In genomic region chr18:49230331-49230730, GRCh38 we compare ENCODE assay signal across 23 cellular contexts.
DNase-seq lines count a peak whose midpoint lies in the region; ATAC-seq and TF ChIP-seq lines count a peak whose summit lies in the region.
"Had no signal": no experiment of that assay in that cellular context is flagged by ENCODE, and none has a peak within 500 bp of the region (broad histone marks: within the 10 kb centered on the region; RNA-seq: fewer than 3 reads in every experiment).

No MANE protein-coding gene starts in this region.

- H3K4me3 Mint-ChIP-seq in mesothelial cell of epicardium = no peak overlapping the region
- H3K4me3 Mint-ChIP-seq: CD4-positive, alpha-beta memory T cell had no signal

- peaks cover 5% of the 10 kb centered on the region for H3K9me3 Mint-ChIP-seq in mesothelial cell of epicardium
- H3K9me3 Mint-ChIP-seq: CD4-positive, alpha-beta memory T cell had no signal

- no peaks in the 10 kb centered on the region for H3K9me3 ChIP-seq in A673 (ENCODE audit: low read depth, low read length, poor library complexity, severe bottlenecking)
- H3K9me3 ChIP-seq: MG63, SJCRH30 had no signal

- no peak for TF ChIP-seq POLR2A in lower leg skin (IDR thresholded peaks at IDR 0.05)

- CTCF ChIA-PET in A673 (lab: Charles Lee) = no interaction called here

- H3K4me1 ChIP-seq in A673 (ENCODE audit: insufficient read depth, low read length, poor library complexity, severe bottlenecking) = peaks cover 61% of the 10 kb centered on the region
- H3K4me1 ChIP-seq: SJCRH30 had no signal

- TF ChIP-seq CTCF in A673 (conservative IDR thresholded peaks at IDR 0.05; ENCODE audit: low read depth, low read length) = no peak
- no peak for TF ChIP-seq CTCF in cardiac fibroblast (IDR thresholded peaks at IDR 0.05; ENCODE audit: low read depth, low read length)
- TF ChIP-seq CTCF in mesothelial cell of epicardium (IDR thresholded peaks at IDR 0.05; ENCODE audit: unreplicated experiment) = no peak
- no peak for TF ChIP-seq CTCF in lower leg skin (IDR thresholded peaks at IDR 0.05)

- DNase-seq in A673 (ENCODE audit: low spot score) = peak; percentile 48
- peak; percentile 24 for DNase-seq in GM03348 (ENCODE audit: low spot score)
- peak; percentile 22 to 66 for DNase-seq in cardiac fibroblast (ENCODE audit: low read depth in 2 of 2)
- no peak for DNase-seq in mesothelial cell of epicardium (ENCODE audit: low spot score in 2 of 2, unreplicated experiment in 2 of 2)
- no peak for DNase-seq in lower leg skin (ENCODE audit: low spot score in 2 of 2)
- DNase-seq: 8988T; C1 segment of cervical spinal cord; CD4-positive, alpha-beta memory T cell; COR-L47; KBM-7; MG63; NCI-H1105 treated with DMSO at 0.1 percent for 48 hours; NCI-H146; NCI-H1930; NCI-H2107; NCI-H446; NCI-H524 treated with DMSO at 0.1 percent for 48 hours; NCI-H774; SJCRH30 had no signal

- no peaks in the 10 kb centered on the region for H3K27me3 Mint-ChIP-seq in mesothelial cell of epicardium (ENCODE audit: low read depth)
- H3K27me3 Mint-ChIP-seq: CD4-positive, alpha-beta memory T cell had no signal

- H3K4me3 ChIP-seq in A673 (ENCODE audit: low read depth, low read length, poor library complexity, severe bottlenecking) (no peak overlapping the region), cardiac fibroblast (replicated peaks in 1 of 2; ENCODE audit: low read depth in 2 of 2, low read length in 2 of 2) (no peak overlapping the region), lower leg skin (ENCODE audit: low read depth, poor library complexity, severe bottlenecking) (no peak overlapping the region)
- H3K4me3 ChIP-seq: GM12878, MG63, SJCRH30 had no signal

- H3K27ac ChIP-seq in A673 (ENCODE audit: low read depth, low read length, poor library complexity, severe bottlenecking) = no peak overlapping the region
- H3K27ac ChIP-seq: SJCRH30 had no signal

- no peaks in the 10 kb centered on the region for H3K27me3 ChIP-seq in A673 (replicated peaks; ENCODE audit: insufficient read depth, low read depth, low read length, poor library complexity)
- H3K27me3 ChIP-seq: MG63, SJCRH30 had no signal

- ATAC-seq in GM21528 (IDR thresholded peaks at IDR 0.05; ENCODE audit: low FRiP score, unreplicated experiment) (no peak), GM19351 (IDR thresholded peaks at IDR 0.05; ENCODE audit: unreplicated experiment) (no peak)
- ATAC-seq: GM12878, SK-N-SH treated with all-trans-retinoic acid at 6 μM for 48 hours had no signal

- POLR2A ChIA-PET in A673 (lab: Charles Lee; ENCODE audit: low non-redundant PET) = interaction anchor here (0.5 kb wide), 1 partner anchor 259 kb away, joined by 3 read pairs; no protein-coding TSS in a partner anchor

- BruUV-seq in A673 (replicated peaks; lab: Mats Ljungman, UMichigan) = no TSS peak

- peaks cover 14% of the 10 kb centered on the region for H3K36me3 Mint-ChIP-seq in mesothelial cell of epicardium

- H3K4me1 Mint-ChIP-seq in mesothelial cell of epicardium = peaks cover 13% of the 10 kb centered on the region

- peak overlapping the region; percentile 5 for H3K27ac Mint-ChIP-seq in mesothelial cell of epicardium
- H3K27ac Mint-ChIP-seq: CD4-positive, alpha-beta memory T cell had no signal

- intact Hi-C loops in A673 (cut with micrococcal nuclease; ENCODE audit: unreplicated experiment) = no loop called here
- intact Hi-C loops in lower leg skin (cut with DNase I; ENCODE audit: low total_unique reads) = no loop called here

- no peaks in the 10 kb centered on the region for H3K36me3 ChIP-seq in A673 (ENCODE audit: insufficient read depth, low read length, poor library complexity, severe bottlenecking)
- H3K36me3 ChIP-seq: MG63, SJCRH30 had no signal

Comparison
In these comparisons a context has a peak if more than half of its experiments do, and no peak if none do; other contexts are left out.
1. DNase-seq: peak in A673 (single experiment), GM03348 (single experiment) and cardiac fibroblast (2 of 2); none in mesothelial cell of epicardium (0 of 2) and lower leg skin (0 of 2).